In genomic region chr14:102892660-102893059, GRCh38 we compare ENCODE assay signal across 1 cellular context.
TF ChIP-seq lines count a peak whose summit lies in the region.

No MANE protein-coding gene starts in this region.

TF ChIP-seq in IMR-90, 13 proteins besides CTCF, POLR2A, EP300 and RAD21:
- no peak for TF ChIP-seq NFE2L2 (IDR thresholded peaks at IDR 0.05; ENCODE audit: low read depth, low read length)
- TF ChIP-seq SMC3 (IDR thresholded peaks at IDR 0.05; ENCODE audit: low read depth, low read length) = no peak
- TF ChIP-seq MXI1 (IDR thresholded peaks at IDR 0.05; ENCODE audit: borderline replicate concordance, low read depth, low read length) = no peak
- TF ChIP-seq FOS (IDR thresholded peaks at IDR 0.05; ENCODE audit: low read depth, low read length) = no peak
- no peak for TF ChIP-seq MAFK (IDR thresholded peaks at IDR 0.05; ENCODE audit: low read depth, low read length)
